In the genomic region with DNA sequence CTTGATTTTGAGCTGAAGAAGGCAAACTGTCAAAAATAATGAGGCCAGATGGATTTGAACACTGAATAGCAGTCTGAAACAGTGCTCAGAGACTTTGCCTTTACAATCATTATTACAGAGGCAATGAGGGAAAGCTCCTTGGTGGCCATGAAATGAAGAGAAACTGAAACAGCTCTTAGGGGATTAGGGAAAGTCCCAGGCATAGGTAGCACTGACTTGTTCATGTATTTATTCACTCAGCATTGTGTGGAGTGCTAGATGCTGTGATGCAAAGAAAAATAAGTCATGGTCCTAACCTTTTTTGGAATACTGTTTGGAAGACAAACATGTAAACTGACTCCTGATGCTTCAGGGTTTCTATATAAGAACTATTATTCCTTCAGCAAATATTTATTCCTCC, we compare ENCODE assay signal across 8 cellular contexts.
DNase-seq lines count a peak whose midpoint lies in the region; ATAC-seq lines count a peak whose summit lies in the region.

No MANE protein-coding gene starts in this region.

- ATAC-seq in GM18519 (IDR thresholded peaks at IDR 0.05; ENCODE audit: low FRiP score, unreplicated experiment) (peak; percentile 98), GM21423 (IDR thresholded peaks at IDR 0.05; ENCODE audit: unreplicated experiment) (peak; percentile 99), HG03342 (IDR thresholded peaks at IDR 0.05; ENCODE audit: unreplicated experiment) (peak; percentile 98), left colon (peak; percentile 39)

- DNase-seq in left colon = no peak
- no peak for DNase-seq in stimulated activated naive CD4-positive, alpha-beta T cell treated with Interleukin-2 at 50 U/mL for 16 hours (lab: John Stamatoyannopoulos, UW)
- DNase-seq in GDM1 (lab: John Stamatoyannopoulos, UW) = no peak
- no peak for DNase-seq in GM03348 (ENCODE audit: low spot score)
- DNase-seq in stimulated activated naive CD4-positive, alpha-beta T cell (lab: John Stamatoyannopoulos, UW) = no peak

- intact Hi-C loops in left colon (cut with DNase I, micrococcal nuclease) = no loop called here

Comparison
In these comparisons a context has a peak if more than half of its experiments do, and no peak if none do; other contexts are left out.
1. ATAC-seq: peak in every context shown above with its lines; median percentile 99 in GM21423; 98 in GM18519; 98 in HG03342; 39 in left colon.